In the genomic region with DNA sequence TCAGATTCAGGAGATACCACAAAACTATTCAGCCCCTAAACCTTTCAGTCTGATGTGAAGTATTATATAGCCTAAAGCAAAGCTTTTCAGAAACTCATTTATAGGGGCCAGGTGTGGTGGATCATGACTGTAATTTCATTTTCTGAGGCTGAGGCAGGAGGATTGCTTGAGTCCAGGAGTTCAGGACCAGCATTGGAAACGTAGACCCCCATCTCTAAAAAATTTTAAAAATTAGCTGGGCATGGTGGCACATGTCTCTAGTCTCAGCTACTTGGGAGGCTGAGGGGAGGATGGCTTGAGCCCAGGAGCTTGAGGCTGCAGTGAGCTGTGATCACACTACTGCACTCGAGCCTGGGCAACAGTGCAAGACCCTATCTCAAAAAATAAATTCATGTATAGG, we compare ENCODE assay signal across 34 cellular contexts.
"Had no signal": no experiment of that assay in that cellular context is flagged by ENCODE, and none has a peak within 500 bp of the region (broad histone marks: within the 10 kb centered on the region; RNA-seq: fewer than 3 reads in every experiment).

No MANE protein-coding gene starts in this region.

- ATAC-seq: activated CD8-positive, alpha-beta T cell treated with anti-CD3 and anti-CD28 coated beads for 36 hours; activated naive CD4-positive, alpha-beta T cell treated with anti-CD3 and anti-CD28 coated beads, Interleukin-2, amount 50 U/mL, for 72 hours; activated T-cell treated with anti-CD3 and anti-CD28 coated beads, Interleukin-2, amount 50 U/mL, for 4 hours; activated T-cell treated with anti-CD3 and anti-CD28 coated beads, Interleukin-2, amount 50 U/mL, for 72 hours; activated T-helper 17 cell treated with anti-CD3 and anti-CD28 coated beads, Interleukin-2, amount 50 U/mL, for 72 hours; body of pancreas had no signal

- H3K9me3 ChIP-seq: adrenal gland, body of pancreas had no signal

- FAIRE-seq: astrocyte, bronchial epithelial cell, TTC549 had no signal

- DNase-seq: activated B cell treated with CpG ODN at 0.5 μM for 24 hours; activated CD4-positive, alpha-beta memory T cell treated with anti-CD3 and anti-CD28 coated beads for 36 hours; activated CD4-positive, alpha-beta T cell treated with anti-CD3 and anti-CD28 coated beads for 4 hours; activated CD4-positive, alpha-beta T cell treated with anti-CD3 and anti-CD28 coated beads, Interleukin-2, amount 10 ng/mL, durations not matched to agents 24 days and 14 days; activated CD4-positive, alpha-beta T cell treated with anti-CD3 and anti-CD28 coated beads, Interleukin-2, amount 50 U/mL, for 1 hour; activated CD4-positive, alpha-beta T cell treated with anti-CD3 and anti-CD28 coated beads, Interleukin-2, amount 50 U/mL, for 4 hours; activated CD4-positive, CD25-positive, alpha-beta regulatory T cell treated with anti-CD3 and anti-CD28 coated beads, Interleukin-2, amount 50 U/mL, for 72 hours; activated CD8-positive, alpha-beta memory T cell treated with anti-CD3 and anti-CD28 coated beads, Interleukin-2, amount 50 U/mL, for 4 hours; activated CD8-positive, alpha-beta T cell treated with anti-CD3 and anti-CD28 coated beads for 36 hours; activated effector memory CD4-positive, alpha-beta T cell treated with anti-CD3 and anti-CD28 coated beads, Interleukin-2, amount 50 U/mL, for 16 hours; activated gamma-delta T cell treated with Interleukin-2 at 50 U/mL for 16 hours; activated naive CD4-positive, alpha-beta T cell; activated naive CD4-positive, alpha-beta T cell treated with anti-CD3 and anti-CD28 coated beads for 36 hours; activated naive CD4-positive, alpha-beta T cell treated with anti-CD3 and anti-CD28 coated beads, Interleukin-2, amount 50 U/mL, for 16 hours; activated naive CD8-positive, alpha-beta T cell treated with anti-CD3 and anti-CD28 coated beads for 36 hours; activated T-cell treated with anti-CD3 and anti-CD28 coated beads for 4 hours; activated T-cell treated with anti-CD3 and anti-CD28 coated beads, Interleukin-2, amount 50 U/mL, for 1 hour; activated T-cell treated with anti-CD3 and anti-CD28 coated beads, Interleukin-2, amount 50 U/mL, for 4 hours; activated T-cell treated with anti-CD3 and anti-CD28 coated beads, Interleukin-2, amount 50 U/mL, for 72 hours; adrenal gland; amniotic stem cell; aorta; body of pancreas; brain microvascular endothelial cell; cerebellar nuclear complex; T-helper 2 cell; T-helper 9 cell had no signal

- H3K4me3 ChIP-seq: adrenal gland, body of pancreas, cardiac muscle cell had no signal

- H3K27ac ChIP-seq: adrenal gland, body of pancreas, brain microvascular endothelial cell, cardiac muscle cell, VCaP had no signal

- H3K27me3 ChIP-seq: adrenal gland, body of pancreas, brain microvascular endothelial cell, cardiac muscle cell had no signal
